34 cellular contexts compared by ENCODE assay signal in genomic region chr1:118013938-118014337, GRCh38.
"Had no signal": no experiment of that assay in that cellular context is flagged by ENCODE, and none has a peak within 500 bp of the region (broad histone marks: within the 10 kb centered on the region; RNA-seq: fewer than 3 reads in every experiment).

No MANE protein-coding gene starts in this region.

- H3K27ac ChIP-seq: adrenal gland, ascending aorta, body of pancreas, brain microvascular endothelial cell, breast epithelium, cardiac muscle cell had no signal

- H3K4me1 ChIP-seq: adrenal gland, ascending aorta, body of pancreas, breast epithelium had no signal

- H3K9me3 ChIP-seq: adrenal gland, ascending aorta, body of pancreas, breast epithelium had no signal

- FAIRE-seq: astrocyte, bronchial epithelial cell had no signal

- H3K27me3 ChIP-seq: adrenal gland, ascending aorta, body of pancreas, breast epithelium, cardiac muscle cell had no signal

- DNase-seq: activated effector memory CD4-positive, alpha-beta T cell treated with anti-CD3 and anti-CD28 coated beads, Interleukin-2, amount 50 U/mL, for 16 hours; activated effector memory CD4-positive, alpha-beta T cell treated with Interleukin-2 at 50 U/mL for 16 hours; activated gamma-delta T cell; activated gamma-delta T cell treated with Interleukin-2 at 50 U/mL for 16 hours; activated naive CD4-positive, alpha-beta T cell; activated naive CD4-positive, alpha-beta T cell treated with anti-CD3 and anti-CD28 coated beads for 36 hours; activated naive CD4-positive, alpha-beta T cell treated with anti-CD3 and anti-CD28 coated beads, Interleukin-2, amount 10 ng/mL, durations not matched to agents 7 days and 5 days; activated naive CD4-positive, alpha-beta T cell treated with anti-CD3 and anti-CD28 coated beads, Interleukin-2, amount 50 U/mL, for 16 hours; activated naive CD4-positive, alpha-beta T cell treated with Interleukin-2 at 50 U/mL for 16 hours; activated naive CD8-positive, alpha-beta T cell treated with anti-CD3 and anti-CD28 coated beads for 36 hours; activated naive CD8-positive, alpha-beta T cell treated with anti-CD3 and anti-CD28 coated beads, Interleukin-2, amount 10 ng/mL, durations not matched to agents 7 days and 5 days; activated naive CD8-positive, alpha-beta T cell treated with anti-CD3 and anti-CD28 coated beads, Interleukin-2, amount 50 U/mL, for 24 hours; activated T-cell treated with anti-CD3 and anti-CD28 coated beads, Interleukin-2, amount 50 U/mL, for 1 hour; activated T-cell treated with anti-CD3 and anti-CD28 coated beads, Interleukin-2, amount 50 U/mL, for 24 hours; activated T-cell treated with anti-CD3 and anti-CD28 coated beads, Interleukin-2, amount 50 U/mL, for 4 hours; activated T-cell treated with anti-CD3 and anti-CD28 coated beads, Interleukin-2, amount 50 U/mL, for 48 hours; activated T-cell treated with anti-CD3 and anti-CD28 coated beads, Interleukin-2, amount 50 U/mL, for 72 hours; adrenal gland; amniotic stem cell; amygdala; anterior cingulate cortex; aorta; body of pancreas; brain microvascular endothelial cell; caudate nucleus; central memory CD4-positive, alpha-beta T cell; cerebellar nuclear complex had no signal

- H3K36me3 ChIP-seq: adrenal gland, ascending aorta, brain microvascular endothelial cell, breast epithelium, cardiac muscle cell had no signal

- ATAC-seq: activated naive CD4-positive, alpha-beta T cell treated with anti-CD3 and anti-CD28 coated beads, Interleukin-2, amount 50 U/mL, for 72 hours; activated naive CD8-positive, alpha-beta T cell treated with anti-CD3 and anti-CD28 coated beads, Interleukin-2, amount 50 U/mL, for 24 hours; activated T-cell treated with anti-CD3 and anti-CD28 coated beads, Interleukin-2, amount 50 U/mL, for 4 hours; activated T-cell treated with anti-CD3 and anti-CD28 coated beads, Interleukin-2, amount 50 U/mL, for 72 hours; activated T-helper 17 cell treated with anti-CD3 and anti-CD28 coated beads, Interleukin-2, amount 50 U/mL, for 72 hours; body of pancreas had no signal

- H3K4me3 ChIP-seq: adrenal gland, ascending aorta, body of pancreas, breast epithelium, cardiac muscle cell had no signal
